In genomic region chr7:33757563-33758165, GRCh38 we compare ENCODE assay signal across 9 cellular contexts.
DNase-seq lines count a peak whose midpoint lies in the region; FAIRE-seq and TF ChIP-seq lines count a peak whose summit lies in the region.
"Had no signal": no experiment of that assay in that cellular context is flagged by ENCODE, and none has a peak within 500 bp of the region (broad histone marks: within the 10 kb centered on the region; RNA-seq: fewer than 3 reads in every experiment).

No MANE protein-coding gene starts in this region.

- DNase-seq in NCI-H2107 treated with DMSO at 0.1 percent for 48 hours (lab: John Stamatoyannopoulos, UW; ENCODE audit: unreplicated experiment), result peak; percentile 4
- no peak for DNase-seq in NCI-H2107 (lab: John Stamatoyannopoulos, UW)
- DNase-seq in HT-29 (ENCODE audit: low spot score), result peak; percentile 80
- peak; percentile 46 for DNase-seq in RWPE1 (ENCODE audit: low spot score)
- peak; percentile 76 for DNase-seq in fibroblast of the aortic adventitia (ENCODE audit: low read depth)
- peak; percentile 16 for DNase-seq in small intestine
- DNase-seq in cortex of kidney (lab: John Stamatoyannopoulos, UW), result no peak
- DNase-seq in cerebellar nuclear complex (lab: John Stamatoyannopoulos, UW), result no peak
- DNase-seq: naive B cell had no signal

- H3K4me1 ChIP-seq in small intestine (ENCODE audit: control insufficient read depth in 2 of 2, insufficient read depth in 1 of 2, low read depth in 1 of 2, low read length in 1 of 2), result no peaks in the 10 kb centered on the region

- no peak overlapping the region for H3K4me3 ChIP-seq in fibroblast of the aortic adventitia (ENCODE audit: low read depth, low read length)
- no peak overlapping the region for H3K4me3 ChIP-seq in small intestine (ENCODE audit: low read depth in 1 of 2, low read length in 2 of 2)

- CTCF ChIA-PET in RWPE1 (lab: Yijun Ruan, JAX), result interaction anchor here (0.6 to 1.1 kb wide), 6 partner anchors 12 to 1234 kb away, joined by 3 to 4 read pairs (median 3); no protein-coding TSS in a partner anchor

- FAIRE-seq in small intestine (lab: Jason Lieb, UNC), result no peak

- no peaks in the 10 kb centered on the region for H3K27me3 ChIP-seq in small intestine (ENCODE audit: control insufficient read depth in 2 of 2, insufficient read depth in 2 of 2, low read length in 2 of 2)

- WGBS in small intestine, 3 donors, result 27 to 37% (median 31%) methylated on average over 4 of the region's 4 CpGs

- POLR2A ChIA-PET in RWPE1 (lab: Yijun Ruan, JAX; ENCODE audit: low non-redundant PET), result no interaction called here

- no peak overlapping the region for H3K27ac ChIP-seq in RWPE1
- no peak overlapping the region for H3K27ac ChIP-seq in small intestine (ENCODE audit: low read depth in 1 of 2, low read length in 1 of 2)

- no peaks in the 10 kb centered on the region for H3K36me3 ChIP-seq in small intestine (ENCODE audit: control insufficient read depth in 2 of 2, insufficient read depth in 2 of 2, low read length in 2 of 2)

- peak; percentile 68 for TF ChIP-seq CTCF in RWPE1 (conservative IDR thresholded peaks at IDR 0.05; ENCODE audit: low read depth)
- peak; percentile 51 for TF ChIP-seq CTCF in fibroblast of the aortic adventitia (IDR thresholded peaks at IDR 0.05; ENCODE audit: insufficient read depth, low read length)

- H3K9me3 ChIP-seq in small intestine (ENCODE audit: control insufficient read depth, low read depth), result no peaks in the 10 kb centered on the region

Comparison
In these comparisons a context has a peak if more than half of its experiments do, and no peak if none do; other contexts are left out.
1. DNase-seq: peak in NCI-H2107 treated with DMSO at 0.1 percent for 48 hours (single experiment), HT-29 (single experiment), RWPE1 (single experiment), fibroblast of the aortic adventitia (single experiment) and small intestine (single experiment); none in NCI-H2107 (single experiment), cortex of kidney (single experiment) and cerebellar nuclear complex (0 of 2).